Comparison of ENCODE assay signal across 33 cellular contexts in genomic region chr3:133655731-133656130, GRCh38.
"Had no signal": no experiment of that assay in that cellular context is flagged by ENCODE, and none has a peak within 500 bp of the region (broad histone marks: within the 10 kb centered on the region; RNA-seq: fewer than 3 reads in every experiment).

No MANE protein-coding gene starts in this region.

- H3K9me3 Mint-ChIP-seq: activated CD4-positive, alpha-beta memory T cell treated with anti-CD3 and anti-CD28 coated beads for 36 hours; activated CD4-positive, alpha-beta T cell treated with anti-CD3 and anti-CD28 coated beads, Interleukin-2, amount 10 ng/mL, durations not matched to agents 24 days and 14 days; activated naive CD4-positive, alpha-beta T cell treated with anti-CD3 and anti-CD28 coated beads for 36 hours; activated naive CD4-positive, alpha-beta T cell treated with anti-CD3 and anti-CD28 coated beads, Interleukin-2, amount 50 U/mL, for 24 hours; activated naive CD8-positive, alpha-beta T cell treated with anti-CD3 and anti-CD28 coated beads for 36 hours; activated naive CD8-positive, alpha-beta T cell treated with anti-CD3 and anti-CD28 coated beads, Interleukin-2, amount 50 U/mL, for 24 hours; activated T-cell treated with anti-CD3 and anti-CD28 coated beads, Interleukin-2, amount 50 U/mL, for 24 hours; activated T-helper 1 cell treated with anti-CD3 and anti-CD28 coated beads, Interleukin-12 subunit alpha, Interleukin-12 subunit beta, Interleukin-2, Interleukin-4 antibody, amounts not matched to agents 30 ng/mL and 10 ng/mL and 1 ng/mL, durations not matched to agents 14 hours and 24 hours and 36 hours; activated T-helper 2 cell treated with anti-CD3 and anti-CD28 coated beads, Interferon-gamma antibody, Interleukin-2, Interleukin-4, amounts not matched to agents 10 μg/mL and 5 μg/mL and 100 μg/mL, durations not matched to agents 14 hours and 24 hours and 36 hours; endodermal cell had no signal

- H3K27me3 ChIP-seq: adrenal gland, body of pancreas, dorsolateral prefrontal cortex, esophagus muscularis mucosa, foreskin keratinocyte, gastrocnemius medialis, heart left ventricle had no signal

- H3K27ac Mint-ChIP-seq: activated CD4-positive, alpha-beta memory T cell treated with anti-CD3 and anti-CD28 coated beads for 36 hours; activated CD4-positive, alpha-beta T cell treated with anti-CD3 and anti-CD28 coated beads for 36 hours; activated CD4-positive, alpha-beta T cell treated with anti-CD3 and anti-CD28 coated beads, Interleukin-2, amount 10 ng/mL, durations not matched to agents 24 days and 14 days; activated CD8-positive, alpha-beta memory T cell treated with anti-CD3 and anti-CD28 coated beads, Interleukin-2, amount 10 ng/mL, durations not matched to agents 7 days and 5 days; activated CD8-positive, alpha-beta T cell treated with anti-CD3 and anti-CD28 coated beads, Interleukin-2, amount 10 ng/mL, durations not matched to agents 7 days and 5 days; activated naive CD4-positive, alpha-beta T cell treated with anti-CD3 and anti-CD28 coated beads for 36 hours; activated naive CD4-positive, alpha-beta T cell treated with anti-CD3 and anti-CD28 coated beads, Interleukin-2, amount 50 U/mL, for 24 hours; activated naive CD8-positive, alpha-beta T cell treated with anti-CD3 and anti-CD28 coated beads for 36 hours; activated naive CD8-positive, alpha-beta T cell treated with anti-CD3 and anti-CD28 coated beads, Interleukin-2, amount 50 U/mL, for 24 hours; activated T-cell treated with anti-CD3 and anti-CD28 coated beads, Interleukin-2, amount 50 U/mL, for 24 hours; activated T-helper 1 cell treated with anti-CD3 and anti-CD28 coated beads, Interleukin-12 subunit alpha, Interleukin-12 subunit beta, Interleukin-2, Interleukin-4 antibody, amounts not matched to agents 30 ng/mL and 10 ng/mL and 1 ng/mL, durations not matched to agents 14 hours and 24 hours and 36 hours; activated T-helper 2 cell treated with anti-CD3 and anti-CD28 coated beads, Interferon-gamma antibody, Interleukin-2, Interleukin-4, amounts not matched to agents 10 μg/mL and 5 μg/mL and 100 μg/mL, durations not matched to agents 14 hours and 24 hours and 36 hours; endodermal cell had no signal

- H3K27me3 Mint-ChIP-seq: activated CD4-positive, alpha-beta memory T cell treated with anti-CD3 and anti-CD28 coated beads for 36 hours; activated CD4-positive, alpha-beta T cell treated with anti-CD3 and anti-CD28 coated beads for 36 hours; activated CD4-positive, alpha-beta T cell treated with anti-CD3 and anti-CD28 coated beads, Interleukin-2, amount 10 ng/mL, durations not matched to agents 24 days and 14 days; activated CD8-positive, alpha-beta memory T cell treated with anti-CD3 and anti-CD28 coated beads, Interleukin-2, amount 10 ng/mL, durations not matched to agents 7 days and 5 days; activated naive CD4-positive, alpha-beta T cell treated with anti-CD3 and anti-CD28 coated beads, Interleukin-2, amount 50 U/mL, for 24 hours; activated naive CD8-positive, alpha-beta T cell treated with anti-CD3 and anti-CD28 coated beads for 36 hours; activated naive CD8-positive, alpha-beta T cell treated with anti-CD3 and anti-CD28 coated beads, Interleukin-2, amount 50 U/mL, for 24 hours; activated T-cell treated with anti-CD3 and anti-CD28 coated beads, Interleukin-2, amount 50 U/mL, for 24 hours had no signal

- H3K27ac ChIP-seq: adrenal gland, body of pancreas, dorsolateral prefrontal cortex, esophagus muscularis mucosa, foreskin keratinocyte, gastrocnemius medialis, heart left ventricle had no signal

- ATAC-seq: activated CD4-positive, alpha-beta T cell treated with anti-CD3 and anti-CD28 coated beads for 36 hours; activated CD8-positive, alpha-beta memory T cell treated with anti-CD3 and anti-CD28 coated beads, Interleukin-2, amount 10 ng/mL, durations not matched to agents 7 days and 5 days; activated CD8-positive, alpha-beta T cell treated with anti-CD3 and anti-CD28 coated beads, Interleukin-2, amount 10 ng/mL, durations not matched to agents 7 days and 5 days; activated naive CD8-positive, alpha-beta T cell treated with anti-CD3 and anti-CD28 coated beads, Interleukin-2, amount 50 U/mL, for 24 hours; body of pancreas; foreskin keratinocyte; gastrocnemius medialis; heart left ventricle had no signal

- H3K9me3 ChIP-seq: adrenal gland, body of pancreas, esophagus muscularis mucosa, gastrocnemius medialis, heart left ventricle had no signal

- DNase-seq: activated CD4-positive, alpha-beta memory T cell treated with anti-CD3 and anti-CD28 coated beads for 36 hours; activated CD4-positive, alpha-beta T cell treated with anti-CD3 and anti-CD28 coated beads for 36 hours; activated CD4-positive, alpha-beta T cell treated with anti-CD3 and anti-CD28 coated beads, Interleukin-2, amount 10 ng/mL, durations not matched to agents 24 days and 14 days; activated CD4-positive, CD25-positive, alpha-beta regulatory T cell; activated CD4-positive, CD25-positive, alpha-beta regulatory T cell treated with anti-CD3 and anti-CD28 coated beads, Interleukin-2, amount 50 U/mL, for 72 hours; activated CD8-positive, alpha-beta memory T cell treated with anti-CD3 and anti-CD28 coated beads, Interleukin-2, amount 10 ng/mL, durations not matched to agents 7 days and 5 days; activated CD8-positive, alpha-beta memory T cell treated with anti-CD3 and anti-CD28 coated beads, Interleukin-2, amount 50 U/mL, for 4 hours; activated CD8-positive, alpha-beta T cell treated with anti-CD3 and anti-CD28 coated beads, Interleukin-2, amount 10 ng/mL, durations not matched to agents 7 days and 5 days; activated effector memory CD4-positive, alpha-beta T cell treated with anti-CD3 and anti-CD28 coated beads, Interleukin-2, amount 50 U/mL, for 16 hours; activated naive CD4-positive, alpha-beta T cell treated with anti-CD3 and anti-CD28 coated beads for 36 hours; activated naive CD8-positive, alpha-beta T cell treated with anti-CD3 and anti-CD28 coated beads for 36 hours; activated naive CD8-positive, alpha-beta T cell treated with anti-CD3 and anti-CD28 coated beads, Interleukin-2, amount 50 U/mL, for 24 hours; activated T-cell treated with anti-CD3 and anti-CD28 coated beads for 4 hours; activated T-cell treated with anti-CD3 and anti-CD28 coated beads, Interleukin-2, amount 50 U/mL, for 24 hours; adrenal gland; amygdala; aorta; body of pancreas; caudate nucleus; cortex of kidney; dorsolateral prefrontal cortex; effector memory CD4-positive, alpha-beta T cell; endodermal cell; foreskin keratinocyte; gastrocnemius medialis; glutamatergic neuron; heart left ventricle; T-helper 2 cell had no signal

- FAIRE-seq: colon had no signal

- H3K4me3 Mint-ChIP-seq: activated CD4-positive, alpha-beta memory T cell treated with anti-CD3 and anti-CD28 coated beads for 36 hours; activated CD4-positive, alpha-beta T cell treated with anti-CD3 and anti-CD28 coated beads for 36 hours; activated CD4-positive, alpha-beta T cell treated with anti-CD3 and anti-CD28 coated beads, Interleukin-2, amount 10 ng/mL, durations not matched to agents 24 days and 14 days; activated CD8-positive, alpha-beta memory T cell treated with anti-CD3 and anti-CD28 coated beads, Interleukin-2, amount 10 ng/mL, durations not matched to agents 7 days and 5 days; activated CD8-positive, alpha-beta T cell treated with anti-CD3 and anti-CD28 coated beads, Interleukin-2, amount 10 ng/mL, durations not matched to agents 7 days and 5 days; activated naive CD4-positive, alpha-beta T cell treated with anti-CD3 and anti-CD28 coated beads for 36 hours; activated naive CD4-positive, alpha-beta T cell treated with anti-CD3 and anti-CD28 coated beads, Interleukin-2, amount 50 U/mL, for 24 hours; activated naive CD8-positive, alpha-beta T cell treated with anti-CD3 and anti-CD28 coated beads for 36 hours; activated naive CD8-positive, alpha-beta T cell treated with anti-CD3 and anti-CD28 coated beads, Interleukin-2, amount 50 U/mL, for 24 hours; activated T-cell treated with anti-CD3 and anti-CD28 coated beads, Interleukin-2, amount 50 U/mL, for 24 hours; activated T-helper 1 cell treated with anti-CD3 and anti-CD28 coated beads, Interleukin-12 subunit alpha, Interleukin-12 subunit beta, Interleukin-2, Interleukin-4 antibody, amounts not matched to agents 30 ng/mL and 10 ng/mL and 1 ng/mL, durations not matched to agents 14 hours and 24 hours and 36 hours; endodermal cell had no signal

- H3K4me3 ChIP-seq: adrenal gland, body of pancreas, dorsolateral prefrontal cortex, esophagus muscularis mucosa, gastrocnemius medialis, heart left ventricle had no signal
